In the genomic region with DNA sequence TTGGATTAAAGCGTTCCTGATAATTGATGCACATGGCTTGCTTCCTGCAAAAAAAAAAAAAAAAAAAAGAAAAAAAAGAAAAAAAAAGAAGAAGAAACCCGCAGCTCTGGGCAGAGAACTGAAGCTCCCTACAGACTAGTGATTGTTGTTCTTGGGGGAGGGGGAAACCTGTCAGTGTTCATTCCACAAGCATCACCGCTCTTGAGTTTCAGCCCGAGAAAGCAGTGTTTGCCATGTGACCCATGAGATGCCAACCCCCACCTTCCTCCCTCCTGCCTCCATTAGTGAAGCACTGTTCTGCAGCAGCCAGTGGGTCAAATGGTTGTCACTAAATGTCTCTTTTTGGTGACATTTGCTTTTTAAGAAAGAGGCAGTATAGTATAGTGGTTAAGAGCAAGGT, we compare ENCODE assay signal across 16 cellular contexts. TPM values are rescaled to one million over a fixed set of nuclear protein-coding genes. Genes with fewer than 3 reads are reported as not detected.
DNase-seq lines count a peak whose midpoint lies in the region; FAIRE-seq and TF ChIP-seq lines count a peak whose summit lies in the region.
"Had no signal": no experiment of that assay in that cellular context is flagged by ENCODE, and none has a peak within 500 bp of the region (broad histone marks: within the 10 kb centered on the region; RNA-seq: fewer than 3 reads in every experiment).

No MANE protein-coding gene starts in this region.

- peaks cover 26% of the 10 kb centered on the region for H3K27me3 ChIP-seq in neural cell (ENCODE audit: insufficient read depth, low read depth, low read length)
- H3K27me3 ChIP-seq: SJSA1 had no signal

- H3K9me3 Mint-ChIP-seq in Calu3 (ENCODE audit: low read depth, unreplicated experiment), result no peaks in the 10 kb centered on the region
- H3K9me3 Mint-ChIP-seq: memory B cell had no signal

- no TSS peak for BruUV-seq in Calu3 (replicated peaks; lab: Mats Ljungman, UMichigan)

- H3K4me3 ChIP-seq in neural cell (ENCODE audit: low read length) (peak overlapping the region; percentile 68), kidney (ENCODE audit: low read length in 2 of 2) (peak overlapping the region in 1 of 2 donors; percentile 50)

- CTCF ChIA-PET in Calu3 (lab: Charles Lee), result interaction anchor here (0.6 kb wide), 1 partner anchor 1400 kb away, joined by 3 read pairs; no protein-coding TSS in a partner anchor

- H3K27ac Mint-ChIP-seq in Calu3 (ENCODE audit: unreplicated experiment), result no peak overlapping the region
- H3K27ac Mint-ChIP-seq: CD4-positive, CD25-positive, alpha-beta regulatory T cell; memory B cell had no signal

- DNase-seq in Calu3 (peak; percentile 42), NCI-H69 (lab: John Stamatoyannopoulos, UW) (peak; percentile 42), epithelial cell of prostate (ENCODE audit: low read depth, low spot score) (no peak), C1 segment of cervical spinal cord (lab: John Stamatoyannopoulos, UW) (no peak), kidney (no peak), middle frontal gyrus (ENCODE audit: extremely low spot score, low spot score) (no peak)
- DNase-seq in stimulated activated CD4-positive, alpha-beta T cell treated with anti-CD3 and anti-CD28 coated beads, Interleukin-2, amount 100 ng/mL, for 48 hours, result no peak
- DNase-seq: activated CD4-positive, alpha-beta T cell treated with anti-CD3 and anti-CD28 coated beads for 1 hour; CD4-positive, CD25-positive, alpha-beta regulatory T cell; GOT3 had no signal

- no peak overlapping the region for H3K4me2 ChIP-seq in neural cell (ENCODE audit: low read length)

- H3K9me2 ChIP-seq in neural cell (ENCODE audit: insufficient read depth, low read length), result no peaks in the 10 kb centered on the region

- no peaks in the 10 kb centered on the region for H3F3A ChIP-seq in neural cell (ENCODE audit: insufficient read depth, low read length, poor library complexity, severe bottlenecking)

- H3K36me3 ChIP-seq in neural cell (ENCODE audit: insufficient read depth, low read length), result no peaks in the 10 kb centered on the region
- no peaks in the 10 kb centered on the region for H3K36me3 ChIP-seq in kidney (ENCODE audit: control insufficient read depth in 1 of 2, insufficient read depth in 2 of 2, low read length in 2 of 2)
- H3K36me3 ChIP-seq: SJSA1, upper lobe of left lung had no signal

- H2AFZ ChIP-seq in neural cell (ENCODE audit: low read depth, low read length), result no peak overlapping the region

- H3K9me3 ChIP-seq in neural cell (ENCODE audit: low read length) (no peaks in the 10 kb centered on the region), kidney (ENCODE audit: control insufficient read depth in 1 of 2, low read length in 2 of 2) (no peaks in the 10 kb centered on the region)
- H3K9me3 ChIP-seq: upper lobe of left lung had no signal

- peaks cover 11% of the 10 kb centered on the region for H3K4me1 Mint-ChIP-seq in Calu3 (ENCODE audit: low read depth, unreplicated experiment)

- TF ChIP-seq CTCF in Calu3 (IDR thresholded peaks at IDR 0.05; ENCODE audit: unreplicated experiment) (no peak), neural cell (IDR thresholded peaks at IDR 0.05; ENCODE audit: poor library complexity, severe bottlenecking) (no peak), kidney (IDR thresholded peaks at IDR 0.05; ENCODE audit: borderline replicate concordance, extremely low read depth, insufficient read depth) (no peak)

- intact Hi-C loops in Calu3 (cut with micrococcal nuclease; ENCODE audit: unreplicated experiment) (loop anchor here (5.0 kb wide), 1 partner anchor 70 kb away; a partner anchor contains a TSS), kidney (cut with DNase I) (no loop called here)

- H3K27ac ChIP-seq in epithelial cell of prostate (peak overlapping the region; percentile 95), neural cell (ENCODE audit: low read length) (no peak overlapping the region), kidney (ENCODE audit: low read depth in 2 of 2, low read length in 2 of 2) (no peak overlapping the region)

- no peak for TF ChIP-seq EP300 in neural cell (conservative IDR thresholded peaks at IDR 0.05; ENCODE audit: poor library complexity, severe bottlenecking)

- no peaks in the 10 kb centered on the region for H3K27me3 Mint-ChIP-seq in Calu3 (ENCODE audit: unreplicated experiment)

- H3K36me3 Mint-ChIP-seq in Calu3 (ENCODE audit: insufficient read depth, unreplicated experiment), result peaks cover 22% of the 10 kb centered on the region
- H3K36me3 Mint-ChIP-seq: CD4-positive, CD25-positive, alpha-beta regulatory T cell; memory B cell had no signal

- H3K9ac ChIP-seq in neural cell (ENCODE audit: low read length), result no peak overlapping the region
- H3K9ac ChIP-seq in kidney (ENCODE audit: low read length in 2 of 2), result no peak overlapping the region

- TF ChIP-seq RAD21 in neural cell (conservative IDR thresholded peaks at IDR 0.05), result no peak

- H3K4me1 ChIP-seq in kidney (ENCODE audit: control insufficient read depth in 1 of 2, insufficient read depth in 1 of 2, low read depth in 1 of 2, low read length in 2 of 2), result peaks cover 0 to 6% of the 10 kb centered on the region in 2 donors

- no peaks in the 10 kb centered on the region for H3K79me2 ChIP-seq in neural cell (replicated peaks; ENCODE audit: insufficient read depth, low read length)

- FAIRE-seq in kidney (lab: Jason Lieb, UNC), result no peak

- peak overlapping the region; percentile 93 for H3K4me3 Mint-ChIP-seq in Calu3 (ENCODE audit: low read depth, unreplicated experiment)

- H4K20me1 ChIP-seq in neural cell (ENCODE audit: insufficient read depth), result no peaks in the 10 kb centered on the region

TF ChIP-seq in neural cell, 6 proteins besides CTCF, POLR2A, EP300 and RAD21:
- TF ChIP-seq POLR2AphosphoS5 (IDR thresholded peaks at IDR 0.05), result no peak
- TF ChIP-seq, protein P1, sequence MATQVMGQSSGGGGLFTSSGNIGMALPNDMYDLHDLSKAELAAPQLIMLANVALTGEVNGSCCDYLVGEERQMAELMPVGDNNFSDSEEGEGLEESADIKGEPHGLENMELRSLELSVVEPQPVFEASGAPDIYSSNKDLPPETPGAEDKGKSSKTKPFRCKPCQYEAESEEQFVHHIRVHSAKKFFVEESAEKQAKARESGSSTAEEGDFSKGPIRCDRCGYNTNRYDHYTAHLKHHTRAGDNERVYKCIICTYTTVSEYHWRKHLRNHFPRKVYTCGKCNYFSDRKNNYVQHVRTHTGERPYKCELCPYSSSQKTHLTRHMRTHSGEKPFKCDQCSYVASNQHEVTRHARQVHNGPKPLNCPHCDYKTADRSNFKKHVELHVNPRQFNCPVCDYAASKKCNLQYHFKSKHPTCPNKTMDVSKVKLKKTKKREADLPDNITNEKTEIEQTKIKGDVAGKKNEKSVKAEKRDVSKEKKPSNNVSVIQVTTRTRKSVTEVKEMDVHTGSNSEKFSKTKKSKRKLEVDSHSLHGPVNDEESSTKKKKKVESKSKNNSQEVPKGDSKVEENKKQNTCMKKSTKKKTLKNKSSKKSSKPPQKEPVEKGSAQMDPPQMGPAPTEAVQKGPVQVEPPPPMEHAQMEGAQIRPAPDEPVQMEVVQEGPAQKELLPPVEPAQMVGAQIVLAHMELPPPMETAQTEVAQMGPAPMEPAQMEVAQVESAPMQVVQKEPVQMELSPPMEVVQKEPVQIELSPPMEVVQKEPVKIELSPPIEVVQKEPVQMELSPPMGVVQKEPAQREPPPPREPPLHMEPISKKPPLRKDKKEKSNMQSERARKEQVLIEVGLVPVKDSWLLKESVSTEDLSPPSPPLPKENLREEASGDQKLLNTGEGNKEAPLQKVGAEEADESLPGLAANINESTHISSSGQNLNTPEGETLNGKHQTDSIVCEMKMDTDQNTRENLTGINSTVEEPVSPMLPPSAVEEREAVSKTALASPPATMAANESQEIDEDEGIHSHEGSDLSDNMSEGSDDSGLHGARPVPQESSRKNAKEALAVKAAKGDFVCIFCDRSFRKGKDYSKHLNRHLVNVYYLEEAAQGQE (IDR thresholded peaks at IDR 0.05; ENCODE audit: borderline replicate concordance), result no peak
- no peak for TF ChIP-seq SMC3 (conservative IDR thresholded peaks at IDR 0.05; ENCODE audit: poor library complexity)
- TF ChIP-seq MXI1 (conservative IDR thresholded peaks at IDR 0.05; ENCODE audit: poor library complexity, severe bottlenecking), result no peak
- TF ChIP-seq EZH2 (IDR thresholded peaks at IDR 0.05; ENCODE audit: borderline replicate concordance, insufficient read depth, low read length, poor library complexity, severe bottlenecking), result no peak
- TF ChIP-seq TAF1 (IDR thresholded peaks at IDR 0.05; ENCODE audit: low read depth), result no peak

RNA-seq across cellular contexts. Expression of a gene that starts 1.7 kb away (rescaled TPM):
- total RNA-seq in Calu3 (2022), result 6.7 and 8.5 TPM in 2 replicates
- 0.46 and 0.53 TPM in 2 replicates for polyA plus RNA-seq in neural cell
- 0.23 and 0.49 TPM in 2 replicates for polyA minus RNA-seq in neural cell
- 7.8 TPM for total RNA-seq in kidney
- 1.9 TPM for polyA plus RNA-seq in kidney (ENCODE audit: insufficient read depth, low read depth, low replicate concordance)
- total RNA-seq: cardiac septum; CD4-positive, CD25-positive, alpha-beta regulatory T cell; LHCN-M2 had no signal
- polyA plus RNA-seq: CD4-positive, CD25-positive, alpha-beta regulatory T cell had no signal

Comparison
In these comparisons a context has a peak if more than half of its experiments do, and no peak if none do; other contexts are left out.
1. DNase-seq: peak in Calu3 (single experiment) and NCI-H69 (single experiment); none in epithelial cell of prostate (single experiment), stimulated activated CD4-positive, alpha-beta T cell treated with anti-CD3 and anti-CD28 coated beads, Interleukin-2, amount 100 ng/mL, for 48 hours (0 of 2), C1 segment of cervical spinal cord (0 of 14), kidney (single experiment) and middle frontal gyrus (single experiment).